8 cellular contexts compared by ENCODE assay signal in genomic region chr14:61280092-61280525, GRCh38. TPM values are rescaled to one million over a fixed set of nuclear protein-coding genes. Genes with fewer than 3 reads are reported as not detected.
DNase-seq lines count a peak whose midpoint lies in the region; ATAC-seq and TF ChIP-seq lines count a peak whose summit lies in the region.

No MANE protein-coding gene starts in this region.

- intact Hi-C loops in left ventricle myocardium superior (cut with micrococcal nuclease) = loop anchor here (10.0 kb wide), 1 partner anchor 855 kb away; no protein-coding TSS in a partner anchor

- no peaks in the 10 kb centered on the region for H3K9me3 ChIP-seq in HUES6 (ENCODE audit: control insufficient read depth, insufficient read depth, low read depth, low read length)
- H3K9me3 ChIP-seq in smooth muscle cell (replicated peaks; ENCODE audit: low read depth) = no peaks in the 10 kb centered on the region

- TF ChIP-seq CTCF in smooth muscle cell (IDR thresholded peaks at IDR 0.05; ENCODE audit: borderline replicate concordance, insufficient read depth, poor library complexity, severe bottlenecking) = no peak

- H4K20me1 ChIP-seq in smooth muscle cell (ENCODE audit: low read depth) = no peaks in the 10 kb centered on the region

- H3K36me3 ChIP-seq in HUES6 (ENCODE audit: control insufficient read depth, insufficient read depth, low read length) (no peaks in the 10 kb centered on the region), smooth muscle cell (ENCODE audit: low read depth) (no peaks in the 10 kb centered on the region)

- DNase-seq in activated T-helper 1 cell treated with Interleukin-2 at 50 U/mL for 16 hours (ENCODE audit: low read depth) = peak; percentile 15
- peak; percentile 34 for DNase-seq in left ventricle myocardium superior
- no peak for DNase-seq in smooth muscle cell (lab: John Stamatoyannopoulos, UW; ENCODE audit: unreplicated experiment)
- no peak for DNase-seq in foreskin melanocyte
- DNase-seq in substantia nigra (lab: John Stamatoyannopoulos, UW) = no peak

- peak; percentile 19 for ATAC-seq in left ventricle myocardium superior
- no peak for ATAC-seq in HG03439 (IDR thresholded peaks at IDR 0.05; ENCODE audit: unreplicated experiment)
- ATAC-seq in GM19023 (IDR thresholded peaks at IDR 0.05; ENCODE audit: unreplicated experiment) = no peak

- H3K27ac ChIP-seq in HUES6 (ENCODE audit: low read depth, low read length) = no peak overlapping the region
- H3K27ac ChIP-seq in smooth muscle cell (ENCODE audit: low read depth) = no peak overlapping the region
- no peak overlapping the region for H3K27ac ChIP-seq in substantia nigra (ENCODE audit: low read depth, low read length, poor library complexity, severe bottlenecking)

- peak overlapping the region; percentile 91 for H3K4me2 ChIP-seq in smooth muscle cell

- 49% methylated on average over 47 of the region's 47 CpGs for WGBS in smooth muscle cell (ENCODE audit: low lambda C conversion rate)

- H3K4me3 ChIP-seq in HUES6 (ENCODE audit: low read depth, low read length) (peak overlapping the region; percentile 62), smooth muscle cell (peak overlapping the region; percentile 57)

- H2AFZ ChIP-seq in smooth muscle cell (ENCODE audit: low read depth) = peak overlapping the region; percentile 97

- H3K27me3 ChIP-seq in HUES6 (ENCODE audit: control insufficient read depth, insufficient read depth, low read length) = peaks cover 43% of the 10 kb centered on the region
- peaks cover 75% of the 10 kb centered on the region for H3K27me3 ChIP-seq in smooth muscle cell (ENCODE audit: low read depth)

- H3K9ac ChIP-seq in HUES6 (ENCODE audit: low read length) = peak overlapping the region; percentile 59
- H3K9ac ChIP-seq in smooth muscle cell (ENCODE audit: low read depth) = no peak overlapping the region

- H3F3A ChIP-seq in smooth muscle cell (ENCODE audit: low read depth) = no peaks in the 10 kb centered on the region

- H3K4me1 ChIP-seq in HUES6 (ENCODE audit: control insufficient read depth, insufficient read depth, low read length) = no peaks in the 10 kb centered on the region; the same call in 1 of the 2 replicates
- H3K4me1 ChIP-seq in smooth muscle cell (ENCODE audit: low read depth) = no peaks in the 10 kb centered on the region

- H3K79me2 ChIP-seq in smooth muscle cell (ENCODE audit: low read depth) = peaks cover 4% of the 10 kb centered on the region

RNA-seq across cellular contexts. Expression of gene TMEM30B, which starts 1.0 kb away (rescaled TPM):
- total RNA-seq in left ventricle myocardium superior = 0.42 TPM
- total RNA-seq in smooth muscle cell = 2.0 and 3.1 TPM in 2 replicates
- polyA plus RNA-seq in smooth muscle cell = 0.16 and 4.5 TPM in 2 replicates

RNA-seq across cellular contexts. Expression of gene PRKCH, which starts 41.3 kb away (rescaled TPM):
- total RNA-seq in left ventricle myocardium superior (15.9 TPM), smooth muscle cell (4.9 and 7.6 TPM in 2 replicates)
- 1.5 and 7.1 TPM in 2 replicates for polyA plus RNA-seq in smooth muscle cell

Comparison
In these comparisons a context has a peak if more than half of its experiments do, and no peak if none do; other contexts are left out.
1. DNase-seq: peak in activated T-helper 1 cell treated with Interleukin-2 at 50 U/mL for 16 hours (single experiment) and left ventricle myocardium superior (single experiment); none in smooth muscle cell (single experiment), foreskin melanocyte (single experiment) and substantia nigra (0 of 49).